Comparison of ENCODE assay signal across 13 cellular contexts in genomic region chr11:15493066-15493465, GRCh38.
DNase-seq lines count a peak whose midpoint lies in the region; ATAC-seq, FAIRE-seq and TF ChIP-seq lines count a peak whose summit lies in the region.
"Had no signal": no experiment of that assay in that cellular context is flagged by ENCODE, and none has a peak within 500 bp of the region (broad histone marks: within the 10 kb centered on the region; RNA-seq: fewer than 3 reads in every experiment).

No MANE protein-coding gene starts in this region.

- no peaks in the 10 kb centered on the region for H3K36me3 ChIP-seq in kidney epithelial cell (ENCODE audit: control insufficient read depth, insufficient read depth, low read length)
- H3K36me3 ChIP-seq: colonic mucosa, esophagus squamous epithelium, ovary had no signal

- peak; percentile 55 for DNase-seq in H4 (ENCODE audit: low spot score)
- peak; percentile 58 for DNase-seq in M059J (ENCODE audit: low read depth)
- DNase-seq in SW480 (ENCODE audit: low spot score) = peak; percentile 63
- DNase-seq in kidney epithelial cell (ENCODE audit: low read depth) = peak; percentile 53
- DNase-seq in HTR-8/SVneo (ENCODE audit: insufficient read length, low spot score) = no peak
- no peak for DNase-seq in islet precursor cell
- DNase-seq: activated naive CD8-positive, alpha-beta T cell treated with anti-CD3 and anti-CD28 coated beads, Interleukin-2, amount 10 ng/mL, durations not matched to agents 7 days and 5 days; colonic mucosa; esophagus squamous epithelium; NCI-H1105; ovary; SW 1271 had no signal

- no peak for TF ChIP-seq CTCF in kidney epithelial cell (IDR thresholded peaks at IDR 0.05; ENCODE audit: insufficient read depth, low read length, poor library complexity, severe bottlenecking)

- no peak for FAIRE-seq in HTR-8/SVneo (lab: Jason Lieb, UNC)

- no peak for ATAC-seq in HG03097 (IDR thresholded peaks at IDR 0.05; ENCODE audit: low FRiP score, unreplicated experiment)

- no peaks in the 10 kb centered on the region for H3K27me3 ChIP-seq in kidney epithelial cell (ENCODE audit: control insufficient read depth, insufficient read depth, low read length)
- H3K27me3 ChIP-seq: colonic mucosa, esophagus squamous epithelium, ovary had no signal

- no peak overlapping the region for H3K4me3 ChIP-seq in kidney epithelial cell (ENCODE audit: low read depth, low read length)
- H3K4me3 ChIP-seq: colonic mucosa, esophagus squamous epithelium, ovary had no signal

Comparison
In these comparisons a context has a peak if more than half of its experiments do, and no peak if none do; other contexts are left out.
1. DNase-seq: peak in H4 (single experiment), M059J (single experiment), SW480 (single experiment) and kidney epithelial cell (single experiment); none in HTR-8/SVneo (single experiment) and islet precursor cell (single experiment).